Comparison of ENCODE assay signal across 11 cellular contexts in genomic region chr4:121799888-121800501, GRCh38. TPM values are rescaled to one million over a fixed set of nuclear protein-coding genes. Genes with fewer than 3 reads are reported as not detected.
DNase-seq lines count a peak whose midpoint lies in the region; ATAC-seq and TF ChIP-seq lines count a peak whose summit lies in the region.
"Had no signal": no experiment of that assay in that cellular context is flagged by ENCODE, and none has a peak within 500 bp of the region (broad histone marks: within the 10 kb centered on the region; RNA-seq: fewer than 3 reads in every experiment).

No MANE protein-coding gene starts in this region.

- TF ChIP-seq POLR2A in upper lobe of left lung (IDR thresholded peaks at IDR 0.05), result no peak

- H3K9me3 Mint-ChIP-seq in MCF 10A (ENCODE audit: unreplicated experiment), result no peaks in the 10 kb centered on the region
- H3K9me3 Mint-ChIP-seq in activated T-helper 2 cell treated with anti-CD3 and anti-CD28 coated beads, Interferon-gamma antibody, Interleukin-2, Interleukin-4, amounts not matched to agents 10 μg/mL and 5 μg/mL and 100 μg/mL, durations not matched to agents 14 hours and 24 hours and 36 hours, result no peaks in the 10 kb centered on the region

- intact Hi-C loops in mammary epithelial cell (cut with micrococcal nuclease), result loop anchor here (2.0 to 10.0 kb wide), 2 partner anchors 73 to 425 kb away; no protein-coding TSS in a partner anchor
- intact Hi-C loops in MCF 10A (cut with micrococcal nuclease), result loop anchor here (5.0 kb wide), 1 partner anchor 103 kb away; the partner anchor contains the start of gene ANXA5
- intact Hi-C loops in activated T-helper 2 cell treated with anti-CD3 and anti-CD28 coated beads, Interferon-gamma antibody, Interleukin-2, Interleukin-4, amounts not matched to agents 10 μg/mL and 5 μg/mL and 100 μg/mL, durations not matched to agents 14 hours and 24 hours and 36 hours (cut with micrococcal nuclease), result loop anchor here (5.0 kb wide), 1 partner anchor 103 kb away; the partner anchor contains the start of gene ANXA5

- no peaks in the 10 kb centered on the region for H4K20me1 ChIP-seq in mammary epithelial cell (ENCODE audit: insufficient read depth, low read length)

- peaks cover 23% of the 10 kb centered on the region for H3K36me3 Mint-ChIP-seq in MCF 10A (ENCODE audit: insufficient read depth, unreplicated experiment)
- H3K36me3 Mint-ChIP-seq in activated T-helper 2 cell treated with anti-CD3 and anti-CD28 coated beads, Interferon-gamma antibody, Interleukin-2, Interleukin-4, amounts not matched to agents 10 μg/mL and 5 μg/mL and 100 μg/mL, durations not matched to agents 14 hours and 24 hours and 36 hours (ENCODE audit: low read depth), result peaks cover 24% of the 10 kb centered on the region

- in situ Hi-C loops in mammary epithelial cell (cut with MboI; ENCODE audit: low sequenced_read_pairs in 2 of 2), result no loop called here

- H3K4me1 Mint-ChIP-seq in MCF 10A (ENCODE audit: insufficient read depth, unreplicated experiment), result peaks cover 27% of the 10 kb centered on the region
- H3K4me1 Mint-ChIP-seq in activated T-helper 2 cell treated with anti-CD3 and anti-CD28 coated beads, Interferon-gamma antibody, Interleukin-2, Interleukin-4, amounts not matched to agents 10 μg/mL and 5 μg/mL and 100 μg/mL, durations not matched to agents 14 hours and 24 hours and 36 hours (ENCODE audit: low read depth), result peaks cover 42% of the 10 kb centered on the region

- H3K4me3 ChIP-seq in mammary epithelial cell (replicated peaks in 1 of 3; ENCODE audit: insufficient read depth in 1 of 3, low read depth in 2 of 3, low read length in 3 of 3) (no peak overlapping the region), muscle layer of duodenum (ENCODE audit: low read depth in 1 of 2, low read length in 2 of 2) (peak overlapping the region in 1 of 2 donors; percentile 97), upper lobe of left lung (peak overlapping the region in 3 of 4 donors; percentile 75 to 95 (median 80))

- peak overlapping the region; percentile 3 for H2AFZ ChIP-seq in mammary epithelial cell (ENCODE audit: low read depth, low read length)

- TF ChIP-seq CTCF in mammary epithelial cell (conservative IDR thresholded peaks at IDR 0.05 in 1 of 2, IDR thresholded peaks at IDR 0.05 in 1 of 2; ENCODE audit: extremely low read depth in 1 of 2, insufficient read depth in 1 of 2, low read depth in 1 of 2, low read length in 2 of 2) (no peak), MCF 10A (IDR thresholded peaks at IDR 0.05; ENCODE audit: unreplicated experiment) (no peak), upper lobe of left lung (IDR thresholded peaks at IDR 0.05) (no peak)

- DNase-seq in mammary epithelial cell, result no peak
- DNase-seq in MCF 10A (ENCODE audit: unreplicated experiment), result no peak
- no peak for DNase-seq in activated T-helper 2 cell treated with anti-CD3 and anti-CD28 coated beads, Interferon-gamma antibody, Interleukin-2, Interleukin-4, amounts not matched to agents 10 μg/mL and 5 μg/mL and 100 μg/mL, durations not matched to agents 14 hours and 24 hours and 36 hours (ENCODE audit: low spot score)
- DNase-seq in upper lobe of left lung, result no peak
- DNase-seq in 8988T, result no peak
- no peak for DNase-seq in SHP77 (lab: John Stamatoyannopoulos, UW)
- DNase-seq in NCI-H2081 (lab: John Stamatoyannopoulos, UW), result no peak
- DNase-seq: GOT3; NCI-H226; stimulated activated CD4-positive, alpha-beta T cell treated with anti-CD3 and anti-CD28 coated beads, Interleukin-4, amount 100 ng/mL, for 24 hours had no signal

- no peak for TF ChIP-seq EP300 in upper lobe of left lung (IDR thresholded peaks at IDR 0.05)

- H3K79me2 ChIP-seq in mammary epithelial cell (ENCODE audit: insufficient read depth, low read length), result peaks cover 27% of the 10 kb centered on the region

- no peak overlapping the region for H3K27ac Mint-ChIP-seq in MCF 10A (ENCODE audit: low read depth, unreplicated experiment)
- H3K27ac Mint-ChIP-seq in activated T-helper 2 cell treated with anti-CD3 and anti-CD28 coated beads, Interferon-gamma antibody, Interleukin-2, Interleukin-4, amounts not matched to agents 10 μg/mL and 5 μg/mL and 100 μg/mL, durations not matched to agents 14 hours and 24 hours and 36 hours, result peak overlapping the region; percentile 93

- dilution Hi-C loops in mammary epithelial cell (cut with HindIII; ENCODE audit: low sequenced_read_pairs), result no loop called here

- no peak overlapping the region for H3K4me2 ChIP-seq in mammary epithelial cell (ENCODE audit: insufficient read depth, low read depth, low read length)

- H3K27ac ChIP-seq in mammary epithelial cell (ENCODE audit: insufficient read depth, low read depth, low read length) (no peak overlapping the region), muscle layer of duodenum (ENCODE audit: low read length) (peak overlapping the region; percentile 98), upper lobe of left lung (peak overlapping the region; percentile 80 to 94 (median 86))

- H3K36me3 ChIP-seq in mammary epithelial cell (ENCODE audit: insufficient read depth, low read length) (peaks cover 10% of the 10 kb centered on the region), muscle layer of duodenum (ENCODE audit: control insufficient read depth in 1 of 2, insufficient read depth in 2 of 2, low read length in 2 of 2) (peaks cover 15 to 20% of the 10 kb centered on the region in 2 donors), upper lobe of left lung (peaks cover 6 to 25% (median 13%) of the 10 kb centered on the region in 4 donors)

- CTCF ChIA-PET in mammary epithelial cell (lab: Charles Lee; ENCODE audit: low non-redundant PET), result no interaction called here
- CTCF ChIA-PET in MCF 10A (lab: Yijun Ruan, JAX), result interaction anchor here (0.5 kb wide), 1 partner anchor 10 kb away, joined by 3 read pairs; no protein-coding TSS in a partner anchor

- no peak overlapping the region for H3K9ac ChIP-seq in mammary epithelial cell (ENCODE audit: insufficient read depth, low read length)

- no peaks in the 10 kb centered on the region for H3K27me3 Mint-ChIP-seq in MCF 10A (ENCODE audit: insufficient read depth, unreplicated experiment)
- no peaks in the 10 kb centered on the region for H3K27me3 Mint-ChIP-seq in activated T-helper 2 cell treated with anti-CD3 and anti-CD28 coated beads, Interferon-gamma antibody, Interleukin-2, Interleukin-4, amounts not matched to agents 10 μg/mL and 5 μg/mL and 100 μg/mL, durations not matched to agents 14 hours and 24 hours and 36 hours (ENCODE audit: low read depth)

- 88% methylated on average over 2 of the region's 2 CpGs for WGBS in mammary epithelial cell (ENCODE audit: low coverage, missing lambda C conversion rate)
- 74% methylated on average over 2 of the region's 2 CpGs for WGBS in upper lobe of left lung, 2 donors

- H3K4me1 ChIP-seq in mammary epithelial cell (ENCODE audit: insufficient read depth, low read length), result peaks cover 9% of the 10 kb centered on the region
- peaks cover 0 to 23% of the 10 kb centered on the region in 2 donors for H3K4me1 ChIP-seq in muscle layer of duodenum (ENCODE audit: control insufficient read depth in 1 of 2, insufficient read depth in 2 of 2, low read length in 2 of 2)
- peaks cover 4 to 27% (median 11%) of the 10 kb centered on the region in 4 donors for H3K4me1 ChIP-seq in upper lobe of left lung

- H3K27me3 ChIP-seq in mammary epithelial cell (ENCODE audit: insufficient read depth, low read length), result no peaks in the 10 kb centered on the region
- no peaks in the 10 kb centered on the region for H3K27me3 ChIP-seq in muscle layer of duodenum (ENCODE audit: low read depth, low read length)
- H3K27me3 ChIP-seq in upper lobe of left lung, result no peaks in the 10 kb centered on the region

- POLR2A ChIA-PET in MCF 10A (lab: Yijun Ruan, JAX), result interaction anchor here (1.9 to 3.1 kb wide), 3 partner anchors 18 to 104 kb away, joined by 7 to 31 read pairs (median 11); partner anchors contain the start of genes ANXA5 and CCNA2

- ATAC-seq in upper lobe of left lung (ENCODE audit: low FRiP score in 2 of 2), result peak in 1 of 2 donors; percentile 54

- H3K4me3 Mint-ChIP-seq in MCF 10A (ENCODE audit: unreplicated experiment), result no peak overlapping the region
- H3K4me3 Mint-ChIP-seq in activated T-helper 2 cell treated with anti-CD3 and anti-CD28 coated beads, Interferon-gamma antibody, Interleukin-2, Interleukin-4, amounts not matched to agents 10 μg/mL and 5 μg/mL and 100 μg/mL, durations not matched to agents 14 hours and 24 hours and 36 hours (ENCODE audit: low read depth), result peak overlapping the region; percentile 85

- no peaks in the 10 kb centered on the region for H3K9me3 ChIP-seq in mammary epithelial cell (replicated peaks; ENCODE audit: insufficient read depth, low read length)
- H3K9me3 ChIP-seq in muscle layer of duodenum (ENCODE audit: control insufficient read depth in 1 of 2, low read length in 2 of 2), result no peaks in the 10 kb centered on the region
- H3K9me3 ChIP-seq in upper lobe of left lung, result no peaks in the 10 kb centered on the region

- BruUV-seq in mammary epithelial cell (replicated peaks; lab: Mats Ljungman, UMichigan), result no TSS peak
- BruUV-seq in MCF 10A (replicated peaks; lab: Mats Ljungman, UMichigan), result no TSS peak

RNA-seq across cellular contexts. Expression of gene EXOSC9, which starts 1.1 kb away (rescaled TPM):
- total RNA-seq in mammary epithelial cell, result 10 to 100 TPM; 20.3 to 28.7 TPM
- 28.1 TPM for polyA plus RNA-seq in mammary epithelial cell
- polyA minus RNA-seq in mammary epithelial cell, result 34.7 TPM
- total RNA-seq in MCF 10A (2022), result 29.2 and 30.9 TPM in 2 replicates
- 62.1 and 65.9 TPM in 2 replicates for total RNA-seq in activated T-helper 2 cell treated with anti-CD3 and anti-CD28 coated beads, Interferon-gamma antibody, Interleukin-2, Interleukin-4, amounts not matched to agents 10 μg/mL and 5 μg/mL and 100 μg/mL, durations not matched to agents 14 hours and 24 hours and 36 hours
- 10 to 100 TPM; 10.1 to 40.9 (median 17.4) TPM for total RNA-seq in upper lobe of left lung

RNA-seq across cellular contexts. Expression of gene CCNA2, which starts 23.7 kb away (rescaled TPM):
- total RNA-seq in mammary epithelial cell, result 10 to 100 TPM in 1 of 2 donors, 1 to 10 TPM in 1; 2.7 to 34.9 TPM
- polyA plus RNA-seq in mammary epithelial cell, result 41.8 TPM
- 35.0 TPM for polyA minus RNA-seq in mammary epithelial cell
- 12.1 and 22.0 TPM in 2 replicates for total RNA-seq in MCF 10A (2022)
- 74.7 and 75.1 TPM in 2 replicates for total RNA-seq in activated T-helper 2 cell treated with anti-CD3 and anti-CD28 coated beads, Interferon-gamma antibody, Interleukin-2, Interleukin-4, amounts not matched to agents 10 μg/mL and 5 μg/mL and 100 μg/mL, durations not matched to agents 14 hours and 24 hours and 36 hours
- 1 to 10 TPM; 1.4 to 4.2 (median 2.5) TPM for total RNA-seq in upper lobe of left lung

RNA-seq across cellular contexts. Expression of gene SMIM43, which starts 35.0 kb away (rescaled TPM):
- total RNA-seq in mammary epithelial cell, result not detected
- 0.07 TPM for polyA plus RNA-seq in mammary epithelial cell
- not detected for polyA minus RNA-seq in mammary epithelial cell
- not detected in 2 replicates for total RNA-seq in MCF 10A (2022)
- not detected in 2 replicates for total RNA-seq in activated T-helper 2 cell treated with anti-CD3 and anti-CD28 coated beads, Interferon-gamma antibody, Interleukin-2, Interleukin-4, amounts not matched to agents 10 μg/mL and 5 μg/mL and 100 μg/mL, durations not matched to agents 14 hours and 24 hours and 36 hours
- not detected for total RNA-seq in upper lobe of left lung

Comparison
In these comparisons a context has a peak if more than half of its experiments do, and no peak if none do; other contexts are left out.
1. H3K4me3 ChIP-seq: peak in upper lobe of left lung (3 of 4); none in mammary epithelial cell (0 of 3).